In the genomic region with DNA sequence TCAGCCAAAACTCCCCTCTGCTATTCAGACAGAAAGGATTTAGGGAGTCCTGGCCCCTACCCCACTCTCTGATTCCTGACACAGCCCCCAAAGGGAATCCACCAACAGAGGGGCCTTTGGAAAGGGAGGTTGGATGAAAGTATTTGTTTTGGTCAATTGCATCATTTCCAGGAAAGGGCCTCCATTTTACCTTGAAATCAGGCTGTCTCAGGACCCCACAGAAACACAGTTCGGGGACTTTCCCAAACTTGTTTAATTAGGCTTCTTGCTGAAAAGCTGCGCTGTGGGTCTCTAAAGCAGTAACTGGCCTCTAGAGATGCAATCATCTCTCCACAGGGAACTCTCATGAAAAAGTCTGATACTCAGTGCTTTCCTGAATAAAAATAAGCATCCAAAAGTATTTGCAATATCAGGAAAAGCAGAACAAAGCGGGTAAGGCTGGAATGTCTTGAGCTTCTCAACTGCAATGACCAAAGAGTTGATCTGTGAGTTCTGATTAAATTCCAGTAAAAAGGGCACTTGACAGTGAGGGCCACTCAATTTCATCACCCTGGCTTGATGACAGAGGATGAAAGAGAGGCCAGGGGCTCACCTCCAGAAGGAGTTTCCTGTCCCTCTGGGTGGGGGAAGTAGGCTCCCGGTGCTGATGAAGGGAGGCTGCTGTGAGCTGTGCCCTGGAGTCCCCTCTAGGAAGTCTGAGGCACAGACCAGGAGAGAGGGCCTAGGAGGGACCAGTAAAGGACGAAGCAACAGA, we compare ENCODE assay signal across 21 cellular contexts. TPM values are rescaled to one million over a fixed set of nuclear protein-coding genes. Genes with fewer than 3 reads are reported as not detected.
A peak's percentile ranks its signal among the peaks of the same experiment; 100 is the strongest.
DNase-seq lines count a peak whose midpoint lies in the region; ATAC-seq and TF ChIP-seq lines count a peak whose summit lies in the region.
"Had no signal": no experiment of that assay in that cellular context is flagged by ENCODE, and none has a peak within 500 bp of the region (broad histone marks: within the 10 kb centered on the region; RNA-seq: fewer than 3 reads in every experiment).

No MANE protein-coding gene starts in this region.

- H3K27me3 ChIP-seq in endodermal cell (ENCODE audit: control insufficient read depth, insufficient read depth, low read length, poor library complexity, severe bottlenecking), result no peaks in the 10 kb centered on the region

- H3K36me3 ChIP-seq in endodermal cell (ENCODE audit: control insufficient read depth, insufficient read depth, low read length), result no peaks in the 10 kb centered on the region

- peaks cover 1% of the 10 kb centered on the region for H3K9me3 Mint-ChIP-seq in activated CD8-positive, alpha-beta T cell treated with anti-CD3 and anti-CD28 coated beads for 36 hours
- no peaks in the 10 kb centered on the region for H3K9me3 Mint-ChIP-seq in activated CD8-positive, alpha-beta T cell treated with anti-CD3 and anti-CD28 coated beads, Interleukin-2, amount 10 ng/mL, durations not matched to agents 7 days and 5 days (ENCODE audit: insufficient read depth)
- H3K9me3 Mint-ChIP-seq in endodermal cell, result no peaks in the 10 kb centered on the region
- H3K9me3 Mint-ChIP-seq in stimulated activated naive CD8-positive, alpha-beta T cell treated with anti-CD3 and anti-CD28 coated beads, Interleukin-15, amount 100 ng/mL, for 72 hours, result peaks cover 0 to 6% of the 10 kb centered on the region in 2 donors
- H3K9me3 Mint-ChIP-seq: CD8-positive, alpha-beta memory T cell; HFFc6 had no signal

- peak overlapping the region; percentile 45 for H3K27ac Mint-ChIP-seq in activated CD8-positive, alpha-beta T cell treated with anti-CD3 and anti-CD28 coated beads for 36 hours
- H3K27ac Mint-ChIP-seq in activated CD8-positive, alpha-beta T cell treated with anti-CD3 and anti-CD28 coated beads, Interleukin-2, amount 10 ng/mL, durations not matched to agents 7 days and 5 days, result no peak overlapping the region
- no peak overlapping the region for H3K27ac Mint-ChIP-seq in endodermal cell
- H3K27ac Mint-ChIP-seq in stimulated activated naive CD8-positive, alpha-beta T cell treated with anti-CD3 and anti-CD28 coated beads, Interleukin-15, amount 100 ng/mL, for 72 hours, result peak overlapping the region; percentile 98
- H3K27ac Mint-ChIP-seq: CD8-positive, alpha-beta memory T cell; HFFc6 had no signal

- H3K4me1 ChIP-seq in endodermal cell (ENCODE audit: control insufficient read depth, insufficient read depth, low read length), result peaks cover 7% of the 10 kb centered on the region

- 88 to 94% methylated on average over 4 to 5 of the region's 5 CpGs for WGBS in endodermal cell (ENCODE audit: insufficient coverage in 1 of 2, insufficient read length in 1 of 2), 2 experiments

- H3K27ac ChIP-seq in endodermal cell (ENCODE audit: low read depth, low read length), result no peak overlapping the region
- H3K27ac ChIP-seq: C4-2B had no signal

- H3K9me3 ChIP-seq in endodermal cell (ENCODE audit: control insufficient read depth, low read length), result no peaks in the 10 kb centered on the region

- POLR2A ChIA-PET in activated CD8-positive, alpha-beta T cell treated with anti-CD3 and anti-CD28 coated beads for 36 hours (lab: Charles Lee), result interaction anchor here (0.7 to 2.4 kb wide), 3 partner anchors 47 to 51 kb away, joined by 3 to 6 read pairs (median 5); no protein-coding TSS in a partner anchor
- POLR2A ChIA-PET in activated CD8-positive, alpha-beta T cell treated with anti-CD3 and anti-CD28 coated beads, Interleukin-2, amount 10 ng/mL, durations not matched to agents 7 days and 5 days (lab: Charles Lee), result interaction anchor here (1.2 to 1.9 kb wide), 2 partner anchors 49 to 52 kb away, joined by 3 to 5 read pairs; no protein-coding TSS in a partner anchor

- H3K9ac ChIP-seq in endodermal cell (ENCODE audit: extremely low read depth, low read length, poor library complexity, severe bottlenecking), result no peak overlapping the region

- H3K4me3 Mint-ChIP-seq in activated CD8-positive, alpha-beta T cell treated with anti-CD3 and anti-CD28 coated beads for 36 hours, result no peak overlapping the region
- no peak overlapping the region for H3K4me3 Mint-ChIP-seq in activated CD8-positive, alpha-beta T cell treated with anti-CD3 and anti-CD28 coated beads, Interleukin-2, amount 10 ng/mL, durations not matched to agents 7 days and 5 days
- H3K4me3 Mint-ChIP-seq in endodermal cell, result no peak overlapping the region
- H3K4me3 Mint-ChIP-seq in stimulated activated naive CD8-positive, alpha-beta T cell treated with anti-CD3 and anti-CD28 coated beads, Interleukin-15, amount 100 ng/mL, for 72 hours, result peak overlapping the region; percentile 61 to 72
- H3K4me3 Mint-ChIP-seq: CD8-positive, alpha-beta memory T cell; HFFc6 had no signal

- peaks cover 11% of the 10 kb centered on the region for H3K27me3 Mint-ChIP-seq in activated CD8-positive, alpha-beta T cell treated with anti-CD3 and anti-CD28 coated beads for 36 hours
- H3K27me3 Mint-ChIP-seq in activated CD8-positive, alpha-beta T cell treated with anti-CD3 and anti-CD28 coated beads, Interleukin-2, amount 10 ng/mL, durations not matched to agents 7 days and 5 days (ENCODE audit: low read depth), result peaks cover 16% of the 10 kb centered on the region
- H3K27me3 Mint-ChIP-seq in endodermal cell (ENCODE audit: insufficient read depth), result peaks cover 9% of the 10 kb centered on the region
- H3K27me3 Mint-ChIP-seq in stimulated activated naive CD8-positive, alpha-beta T cell treated with anti-CD3 and anti-CD28 coated beads, Interleukin-15, amount 100 ng/mL, for 72 hours, result no peaks in the 10 kb centered on the region

- peaks cover 25% of the 10 kb centered on the region for H3K4me1 Mint-ChIP-seq in activated CD8-positive, alpha-beta T cell treated with anti-CD3 and anti-CD28 coated beads for 36 hours (ENCODE audit: low read depth)
- peaks cover 11% of the 10 kb centered on the region for H3K4me1 Mint-ChIP-seq in activated CD8-positive, alpha-beta T cell treated with anti-CD3 and anti-CD28 coated beads, Interleukin-2, amount 10 ng/mL, durations not matched to agents 7 days and 5 days (ENCODE audit: low read depth)
- H3K4me1 Mint-ChIP-seq in endodermal cell, result peaks cover 16% of the 10 kb centered on the region
- H3K4me1 Mint-ChIP-seq in stimulated activated naive CD8-positive, alpha-beta T cell treated with anti-CD3 and anti-CD28 coated beads, Interleukin-15, amount 100 ng/mL, for 72 hours, result peaks cover 33% of the 10 kb centered on the region
- H3K4me1 Mint-ChIP-seq: CD8-positive, alpha-beta memory T cell had no signal

- intact Hi-C loops in activated CD8-positive, alpha-beta T cell treated with anti-CD3 and anti-CD28 coated beads for 36 hours (cut with micrococcal nuclease), result no loop called here

- no peak overlapping the region for H3K4me3 ChIP-seq in endodermal cell (ENCODE audit: low read length)

- no peak for ATAC-seq in activated CD8-positive, alpha-beta T cell treated with anti-CD3 and anti-CD28 coated beads for 36 hours
- no peak for ATAC-seq in activated CD8-positive, alpha-beta T cell treated with anti-CD3 and anti-CD28 coated beads, Interleukin-2, amount 10 ng/mL, durations not matched to agents 7 days and 5 days
- peak; percentile 80 for ATAC-seq in stimulated activated naive CD8-positive, alpha-beta T cell treated with anti-CD3 and anti-CD28 coated beads, Interleukin-15, amount 100 ng/mL, for 72 hours

- CTCF ChIA-PET in activated CD8-positive, alpha-beta T cell treated with anti-CD3 and anti-CD28 coated beads for 36 hours (lab: Charles Lee), result interaction anchor here (0.7 to 6.5 kb wide), 4 partner anchors 13 to 50 kb away, joined by 3 to 47 read pairs (median 8); no protein-coding TSS in a partner anchor
- CTCF ChIA-PET in activated CD8-positive, alpha-beta T cell treated with anti-CD3 and anti-CD28 coated beads, Interleukin-2, amount 10 ng/mL, durations not matched to agents 7 days and 5 days (lab: Charles Lee), result interaction anchor here (1.5 to 2.1 kb wide), 2 partner anchors 23 to 51 kb away, joined by 8 to 12 read pairs; no protein-coding TSS in a partner anchor

- TF ChIP-seq CTCF in activated CD8-positive, alpha-beta T cell treated with anti-CD3 and anti-CD28 coated beads for 36 hours (IDR thresholded peaks at IDR 0.05), result no peak
- TF ChIP-seq CTCF in endodermal cell (conservative IDR thresholded peaks at IDR 0.05), result no peak

- peak; percentile 24 for DNase-seq in activated CD8-positive, alpha-beta T cell treated with anti-CD3 and anti-CD28 coated beads for 36 hours
- DNase-seq in activated CD8-positive, alpha-beta T cell treated with anti-CD3 and anti-CD28 coated beads, Interleukin-2, amount 10 ng/mL, durations not matched to agents 7 days and 5 days, result no peak
- DNase-seq in HuH-7 (ENCODE audit: low spot score) (peak; percentile 17), endodermal cell (peak; percentile 46), NCI-H2196 (lab: John Stamatoyannopoulos, UW; ENCODE audit: unreplicated experiment) (no peak), SKM-1 treated with dmso at 0.1 percent for 144 hours (lab: John Stamatoyannopoulos, UW; ENCODE audit: unreplicated experiment) (no peak)
- peak; percentile 29 to 39 for DNase-seq in stimulated activated naive CD8-positive, alpha-beta T cell treated with anti-CD3 and anti-CD28 coated beads, Interleukin-15, amount 100 ng/mL, for 72 hours
- DNase-seq: Calu3; CD8-positive, alpha-beta memory T cell; EL; GF-D8; HFFc6; KG1; NCI-H1092 treated with DMSO at 0.1 percent for 48 hours; NCI-H1436 treated with DMSO at 0.1 percent for 48 hours; NCI-H1930; NCI-H2227 treated with DMSO at 0.1 percent for 48 hours; NCI-H510A; Right ventricle myocardium superior; SW 1271 had no signal

- no peaks in the 10 kb centered on the region for H3K36me3 Mint-ChIP-seq in activated CD8-positive, alpha-beta T cell treated with anti-CD3 and anti-CD28 coated beads for 36 hours (ENCODE audit: low read depth)
- H3K36me3 Mint-ChIP-seq in activated CD8-positive, alpha-beta T cell treated with anti-CD3 and anti-CD28 coated beads, Interleukin-2, amount 10 ng/mL, durations not matched to agents 7 days and 5 days (ENCODE audit: low read depth), result no peaks in the 10 kb centered on the region
- no peaks in the 10 kb centered on the region for H3K36me3 Mint-ChIP-seq in endodermal cell (ENCODE audit: low read depth)

RNA-seq across cellular contexts. Expression of a gene that starts 36.3 kb away (rescaled TPM):
- total RNA-seq in activated CD8-positive, alpha-beta T cell treated with anti-CD3 and anti-CD28 coated beads for 36 hours, result 1 to 10 TPM; 3.1 to 3.5 TPM
- 1 to 10 TPM; 1.6 to 3.6 TPM for total RNA-seq in activated CD8-positive, alpha-beta T cell treated with anti-CD3 and anti-CD28 coated beads, Interleukin-2, amount 10 ng/mL, durations not matched to agents 7 days and 5 days
- total RNA-seq in endodermal cell, result 1 to 10 TPM; 5.8 to 8.3 TPM
- 8.6 TPM for polyA plus RNA-seq in endodermal cell (2013, experiment 1 of 2)
- polyA plus RNA-seq in endodermal cell (2013, experiment 2 of 2), result 6.6 TPM

RNA-seq across cellular contexts. Expression of a gene that starts 56.5 kb away (rescaled TPM):
- total RNA-seq in activated CD8-positive, alpha-beta T cell treated with anti-CD3 and anti-CD28 coated beads for 36 hours, result not detected
- total RNA-seq in activated CD8-positive, alpha-beta T cell treated with anti-CD3 and anti-CD28 coated beads, Interleukin-2, amount 10 ng/mL, durations not matched to agents 7 days and 5 days, result not detected
- total RNA-seq in endodermal cell, result under 1 TPM; 0.26 to 0.62 TPM
- 9.1 TPM for polyA plus RNA-seq in endodermal cell (2013, experiment 1 of 2)
- 6.7 TPM for polyA plus RNA-seq in endodermal cell (2013, experiment 2 of 2)
- total RNA-seq: Calu3, HFFc6 had no signal
- polyA plus RNA-seq: CD8-positive, alpha-beta memory T cell had no signal

Comparison
In these comparisons a context has a peak if more than half of its experiments do, and no peak if none do; other contexts are left out.
1. DNase-seq: peak in activated CD8-positive, alpha-beta T cell treated with anti-CD3 and anti-CD28 coated beads for 36 hours (single experiment), HuH-7 (single experiment), endodermal cell (single experiment) and stimulated activated naive CD8-positive, alpha-beta T cell treated with anti-CD3 and anti-CD28 coated beads, Interleukin-15, amount 100 ng/mL, for 72 hours (2 of 2); none in activated CD8-positive, alpha-beta T cell treated with anti-CD3 and anti-CD28 coated beads, Interleukin-2, amount 10 ng/mL, durations not matched to agents 7 days and 5 days (single experiment), NCI-H2196 (single experiment) and SKM-1 treated with dmso at 0.1 percent for 144 hours (single experiment).
2. H3K27ac Mint-ChIP-seq: peak in activated CD8-positive, alpha-beta T cell treated with anti-CD3 and anti-CD28 coated beads for 36 hours (single experiment) and stimulated activated naive CD8-positive, alpha-beta T cell treated with anti-CD3 and anti-CD28 coated beads, Interleukin-15, amount 100 ng/mL, for 72 hours (2 of 2); none in activated CD8-positive, alpha-beta T cell treated with anti-CD3 and anti-CD28 coated beads, Interleukin-2, amount 10 ng/mL, durations not matched to agents 7 days and 5 days (single experiment) and endodermal cell (single experiment).
3. H3K4me3 Mint-ChIP-seq: peak in stimulated activated naive CD8-positive, alpha-beta T cell treated with anti-CD3 and anti-CD28 coated beads, Interleukin-15, amount 100 ng/mL, for 72 hours (2 of 2); none in activated CD8-positive, alpha-beta T cell treated with anti-CD3 and anti-CD28 coated beads for 36 hours (single experiment), activated CD8-positive, alpha-beta T cell treated with anti-CD3 and anti-CD28 coated beads, Interleukin-2, amount 10 ng/mL, durations not matched to agents 7 days and 5 days (single experiment) and endodermal cell (single experiment).